1 cellular context compared by ENCODE assay signal in the genomic region with DNA sequence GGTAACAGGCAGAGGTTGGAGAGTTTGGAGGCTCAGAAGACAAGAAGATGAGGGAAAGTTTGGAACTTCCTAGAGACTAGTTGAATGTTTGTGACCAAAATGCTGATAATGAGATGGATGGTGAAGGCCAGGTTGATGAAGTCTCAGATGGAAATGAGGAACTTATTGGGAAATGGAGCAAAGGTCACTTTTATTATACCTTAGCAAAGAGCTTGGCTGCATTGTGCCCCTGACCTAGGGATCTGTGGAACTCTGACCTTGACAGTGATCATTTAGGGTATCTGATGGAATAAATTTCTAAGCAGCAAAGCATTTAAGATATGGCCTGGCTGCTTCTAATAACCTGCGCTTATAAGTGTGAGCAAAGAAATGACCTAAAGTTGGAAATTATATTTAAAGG.
TF ChIP-seq lines count a peak whose summit lies in the region.

No MANE protein-coding gene starts in this region.

TF ChIP-seq in HepG2, 621 proteins besides CTCF, POLR2A, EP300 and RAD21:
- TF ChIP-seq, protein P1, sequence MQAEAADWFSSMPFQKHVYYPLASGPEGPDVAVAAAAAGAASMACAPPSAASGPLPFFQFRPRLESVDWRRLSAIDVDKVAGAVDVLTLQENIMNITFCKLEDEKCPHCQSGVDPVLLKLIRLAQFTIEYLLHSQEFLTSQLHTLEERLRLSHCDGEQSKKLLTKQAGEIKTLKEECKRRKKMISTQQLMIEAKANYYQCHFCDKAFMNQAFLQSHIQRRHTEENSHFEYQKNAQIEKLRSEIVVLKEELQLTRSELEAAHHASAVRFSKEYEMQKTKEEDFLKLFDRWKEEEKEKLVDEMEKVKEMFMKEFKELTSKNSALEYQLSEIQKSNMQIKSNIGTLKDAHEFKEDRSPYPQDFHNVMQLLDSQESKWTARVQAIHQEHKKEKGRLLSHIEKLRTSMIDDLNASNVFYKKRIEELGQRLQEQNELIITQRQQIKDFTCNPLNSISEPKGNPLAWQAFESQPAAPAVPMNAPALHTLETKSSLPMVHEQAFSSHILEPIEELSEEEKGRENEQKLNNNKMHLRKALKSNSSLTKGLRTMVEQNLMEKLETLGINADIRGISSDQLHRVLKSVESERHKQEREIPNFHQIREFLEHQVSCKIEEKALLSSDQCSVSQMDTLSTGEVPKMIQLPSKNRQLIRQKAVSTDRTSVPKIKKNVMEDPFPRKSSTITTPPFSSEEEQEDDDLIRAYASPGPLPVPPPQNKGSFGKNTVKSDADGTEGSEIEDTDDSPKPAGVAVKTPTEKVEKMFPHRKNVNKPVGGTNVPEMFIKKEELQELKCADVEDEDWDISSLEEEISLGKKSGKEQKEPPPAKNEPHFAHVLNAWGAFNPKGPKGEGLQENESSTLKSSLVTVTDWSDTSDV (CRISPR knock-in tag; IDR thresholded peaks at IDR 0.05): no peak
- peak; percentile 62 for TF ChIP-seq HNF4A (CRISPR knock-in tag; IDR thresholded peaks at IDR 0.05)
- no peak for TF ChIP-seq ZNF773 (CRISPR knock-in tag; IDR thresholded peaks at IDR 0.05; ENCODE audit: borderline replicate concordance)
- TF ChIP-seq SALL1 (CRISPR knock-in tag; IDR thresholded peaks at IDR 0.05): no peak
